In the genomic region with DNA sequence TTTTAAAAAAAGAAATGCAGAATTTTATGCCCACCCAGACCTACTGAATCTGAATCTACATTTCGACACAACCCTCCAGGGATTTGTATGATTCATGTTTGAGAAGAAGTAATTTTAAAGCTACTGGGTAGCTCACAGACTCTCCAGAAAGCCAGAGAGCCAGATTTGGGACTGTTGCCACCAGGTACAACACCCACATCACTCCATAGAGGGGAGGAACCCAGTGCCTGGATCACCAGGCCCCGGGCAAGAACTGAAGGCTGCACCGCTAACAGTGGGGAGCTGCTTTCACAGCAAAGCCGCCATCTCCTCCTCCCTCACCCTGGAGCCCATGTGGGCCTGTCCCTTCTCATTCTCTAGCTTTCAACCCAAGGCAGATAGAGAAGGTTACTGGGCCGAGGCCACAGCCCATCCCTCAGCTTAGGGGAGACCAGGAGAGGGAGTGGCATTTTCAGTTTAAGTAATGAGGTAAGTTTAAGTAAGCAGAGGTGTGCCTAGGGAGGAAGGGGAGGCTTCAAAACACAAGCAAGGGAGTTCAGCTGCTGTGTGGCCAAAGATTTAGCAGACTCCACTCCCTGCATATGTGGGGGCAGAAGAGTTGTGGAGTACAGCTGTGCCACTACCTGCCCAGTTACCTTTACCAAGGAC, we compare ENCODE assay signal across 1 cellular context.
TF ChIP-seq lines count a peak whose summit lies in the region.

No MANE protein-coding gene starts in this region.

TF ChIP-seq in H1, 55 proteins besides CTCF, POLR2A, EP300 and RAD21:
- no peak for TF ChIP-seq TBP (IDR thresholded peaks at IDR 0.05; ENCODE audit: low read depth, low read length)
- TF ChIP-seq CBX5 (IDR thresholded peaks at IDR 0.05; ENCODE audit: low read depth, low read length): no peak
- TF ChIP-seq SIX5 (IDR thresholded peaks at IDR 0.05; ENCODE audit: low read depth, low read length): no peak
- no peak for TF ChIP-seq BACH1 (IDR thresholded peaks at IDR 0.05; ENCODE audit: low read length)
- TF ChIP-seq JUN (IDR thresholded peaks at IDR 0.05; ENCODE audit: low read depth, low read length): no peak
- no peak for TF ChIP-seq RBBP5 (IDR thresholded peaks at IDR 0.05; ENCODE audit: borderline replicate concordance, low read depth, low read length)
- TF ChIP-seq SIRT6 (IDR thresholded peaks at IDR 0.05; ENCODE audit: low read length): no peak
